Comparison of ENCODE assay signal across 1 cellular context in genomic region chr14:33916663-33917565, GRCh38.
TF ChIP-seq lines count a peak whose summit lies in the region.

No MANE protein-coding gene starts in this region.

TF ChIP-seq in K562, 482 proteins besides CTCF, POLR2A, EP300 and RAD21 (continued from another document and continues in another):
- peak; percentile 31; the same call in 1 of the 2 replicates for TF ChIP-seq MGA (IDR thresholded peaks at IDR 0.05)
- peak in 1 of 2 experiments; percentile 73; a peak in 2 of 4 replicates for TF ChIP-seq RCOR1 (IDR thresholded peaks at IDR 0.05; ENCODE audit: borderline replicate concordance in 1 of 2, low read depth in 2 of 2, low read length in 2 of 2)
- TF ChIP-seq L3MBTL2 (IDR thresholded peaks at IDR 0.05) = 0 out of 2 replicates have a peak, but pooled peaks have one; percentile 8
- TF ChIP-seq ZKSCAN8 (CRISPR knock-in tag; IDR thresholded peaks at IDR 0.05) = 0 out of 2 replicates have a peak, but pooled peaks have one; percentile 33
- no peak for TF ChIP-seq ESRRA (IDR thresholded peaks at IDR 0.05; ENCODE audit: borderline replicate concordance, low read depth)
- TF ChIP-seq BCOR (IDR thresholded peaks at IDR 0.05) = no peak
- no peak for TF ChIP-seq HIVEP1 (CRISPR knock-in tag; IDR thresholded peaks at IDR 0.05)
- TF ChIP-seq CHD4 (IDR thresholded peaks at IDR 0.05; ENCODE audit: insufficient read depth, insufficient replicate concordance, low read depth, low read length, poor library complexity, severe bottlenecking) = no peak
- TF ChIP-seq PBX2 (CRISPR knock-in tag; IDR thresholded peaks at IDR 0.05; ENCODE audit: low read depth) = no peak
- TF ChIP-seq PBX2 (tag; conservative IDR thresholded peaks at IDR 0.05; ENCODE audit: low read depth) = 0 out of 2 replicates have a peak, but pooled peaks have one; percentile 20
- TF ChIP-seq COPS2 (conservative IDR thresholded peaks at IDR 0.05) = no peak
- no peak for TF ChIP-seq ZKSCAN3 (CRISPR knock-in tag; IDR thresholded peaks at IDR 0.05)
- TF ChIP-seq CUX1 (CRISPR knock-in tag; IDR thresholded peaks at IDR 0.05) = no peak
- no peak for TF ChIP-seq HNRNPK (IDR thresholded peaks at IDR 0.05; ENCODE audit: low read depth, low read length, poor library complexity, severe bottlenecking)
- TF ChIP-seq GABPB2 (CRISPR knock-in tag; conservative IDR thresholded peaks at IDR 0.05) = no peak
- TF ChIP-seq FOXM1 (IDR thresholded peaks at IDR 0.05; ENCODE audit: low read depth) = peak; percentile 46; the same call in 1 of the 2 replicates
- TF ChIP-seq FOXM1 (CRISPR knock-in tag; IDR thresholded peaks at IDR 0.05; ENCODE audit: low read depth) = no peak
- TF ChIP-seq ZNF778 (CRISPR knock-in tag; IDR thresholded peaks at IDR 0.05) = no peak
- TF ChIP-seq HDAC3 (IDR thresholded peaks at IDR 0.05; ENCODE audit: borderline replicate concordance, partially characterized antibody) = peak; percentile 63
- no peak for TF ChIP-seq PRMT5 (CRISPR knock-in tag; IDR thresholded peaks at IDR 0.05)
- TF ChIP-seq SMAD3 (CRISPR knock-in tag; conservative IDR thresholded peaks at IDR 0.05) = no peak
- no peak for TF ChIP-seq BCLAF1 (IDR thresholded peaks at IDR 0.05; ENCODE audit: borderline replicate concordance in 1 of 2, control insufficient read depth in 1 of 2, low read depth in 2 of 2, low read length in 1 of 2)
- TF ChIP-seq E2F5 (CRISPR knock-in tag; IDR thresholded peaks at IDR 0.05) = no peak
- TF ChIP-seq KDM5B (IDR thresholded peaks at IDR 0.05; ENCODE audit: insufficient replicate concordance, low read depth, low read length) = no peak
- TF ChIP-seq ZNF586 (CRISPR knock-in tag; conservative IDR thresholded peaks at IDR 0.05) = no peak
- TF ChIP-seq ETV1 (tag; conservative IDR thresholded peaks at IDR 0.05; ENCODE audit: low read depth) = 0 out of 2 replicates have a peak, but pooled peaks have one; percentile 17
- no peak for TF ChIP-seq HMGXB4 (CRISPR knock-in tag; IDR thresholded peaks at IDR 0.05)
